37 cellular contexts compared by ENCODE assay signal in genomic region chr3:59927061-59927460, GRCh38.
"Had no signal": no experiment of that assay in that cellular context is flagged by ENCODE, and none has a peak within 500 bp of the region (broad histone marks: within the 10 kb centered on the region; RNA-seq: fewer than 3 reads in every experiment).

No MANE protein-coding gene starts in this region.

- H3K4me3 ChIP-seq: ascending aorta, body of pancreas, breast epithelium had no signal

- H3K36me3 ChIP-seq: ascending aorta, brain microvascular endothelial cell, breast epithelium, WERI-Rb-1 had no signal

- H3K4me1 ChIP-seq: ascending aorta, body of pancreas, breast epithelium had no signal

- H3K4me1 Mint-ChIP-seq: activated CD8-positive, alpha-beta memory T cell treated with anti-CD3 and anti-CD28 coated beads, Interleukin-2, amount 10 ng/mL, durations not matched to agents 7 days and 5 days; central memory CD8-positive, alpha-beta T cell had no signal

- H3K27ac ChIP-seq: ascending aorta, body of pancreas, brain microvascular endothelial cell, breast epithelium, WERI-Rb-1 had no signal

- H3K9me3 ChIP-seq: ascending aorta, body of pancreas, breast epithelium had no signal

- H3K36me3 Mint-ChIP-seq: activated CD8-positive, alpha-beta memory T cell treated with anti-CD3 and anti-CD28 coated beads, Interleukin-2, amount 10 ng/mL, durations not matched to agents 7 days and 5 days; WTC11 had no signal

- H3K27me3 Mint-ChIP-seq: activated CD4-positive, alpha-beta memory T cell treated with anti-CD3 and anti-CD28 coated beads, Interleukin-2, amount 10 ng/mL, durations not matched to agents 7 days and 5 days; activated CD4-positive, alpha-beta T cell treated with anti-CD3 and anti-CD28 coated beads for 36 hours; activated CD4-positive, alpha-beta T cell treated with anti-CD3 and anti-CD28 coated beads, Interleukin-2, amount 10 ng/mL, durations not matched to agents 7 days and 5 days; activated CD8-positive, alpha-beta memory T cell treated with anti-CD3 and anti-CD28 coated beads, Interleukin-2, amount 10 ng/mL, durations not matched to agents 7 days and 5 days; activated naive CD4-positive, alpha-beta T cell treated with anti-CD3 and anti-CD28 coated beads, Interleukin-2, amount 10 ng/mL, durations not matched to agents 7 days and 5 days; activated naive CD8-positive, alpha-beta T cell; activated naive CD8-positive, alpha-beta T cell treated with anti-CD3 and anti-CD28 coated beads, Interleukin-2, amount 10 ng/mL, durations not matched to agents 7 days and 5 days; activated naive CD8-positive, alpha-beta T cell treated with anti-CD3 and anti-CD28 coated beads, Interleukin-2, amount 50 U/mL, for 24 hours; activated T-cell treated with anti-CD3 and anti-CD28 coated beads, Interleukin-2, amount 50 U/mL, for 24 hours; central memory CD8-positive, alpha-beta T cell had no signal

- ATAC-seq: activated CD4-positive, alpha-beta T cell treated with anti-CD3 and anti-CD28 coated beads for 36 hours; activated CD8-positive, alpha-beta memory T cell treated with anti-CD3 and anti-CD28 coated beads, Interleukin-2, amount 10 ng/mL, durations not matched to agents 7 days and 5 days; activated CD8-positive, alpha-beta T cell treated with anti-CD3 and anti-CD28 coated beads, Interleukin-2, amount 10 ng/mL, durations not matched to agents 7 days and 5 days; activated naive CD8-positive, alpha-beta T cell treated with anti-CD3 and anti-CD28 coated beads, Interleukin-2, amount 50 U/mL, for 24 hours; body of pancreas; WTC11 had no signal

- DNase-seq: activated CD4-positive, alpha-beta memory T cell treated with anti-CD3 and anti-CD28 coated beads, Interleukin-2, amount 10 ng/mL, durations not matched to agents 7 days and 5 days; activated CD4-positive, alpha-beta T cell treated with anti-CD3 and anti-CD28 coated beads for 1 hour; activated CD4-positive, alpha-beta T cell treated with anti-CD3 and anti-CD28 coated beads for 36 hours; activated CD4-positive, alpha-beta T cell treated with anti-CD3 and anti-CD28 coated beads for 48 hours; activated CD4-positive, alpha-beta T cell treated with anti-CD3 and anti-CD28 coated beads, Interleukin-2, amount 10 ng/mL, durations not matched to agents 7 days and 5 days; activated CD4-positive, alpha-beta T cell treated with anti-CD3 and anti-CD28 coated beads, Interleukin-2, amount 50 U/mL, for 48 hours; activated CD4-positive, CD25-positive, alpha-beta regulatory T cell; activated CD8-positive, alpha-beta memory T cell treated with anti-CD3 and anti-CD28 coated beads for 24 hours; activated CD8-positive, alpha-beta memory T cell treated with anti-CD3 and anti-CD28 coated beads, Interleukin-2, amount 10 ng/mL, durations not matched to agents 7 days and 5 days; activated CD8-positive, alpha-beta memory T cell treated with anti-CD3 and anti-CD28 coated beads, Interleukin-2, amount 50 U/mL, for 48 hours; activated CD8-positive, alpha-beta T cell treated with anti-CD3 and anti-CD28 coated beads, Interleukin-2, amount 10 ng/mL, durations not matched to agents 7 days and 5 days; activated effector memory CD4-positive, alpha-beta T cell treated with Interleukin-2 at 50 U/mL for 16 hours; activated gamma-delta T cell; activated naive CD4-positive, alpha-beta T cell treated with anti-CD3 and anti-CD28 coated beads, Interleukin-2, amount 10 ng/mL, durations not matched to agents 7 days and 5 days; activated naive CD4-positive, alpha-beta T cell treated with Interleukin-2 at 50 U/mL for 16 hours; activated naive CD8-positive, alpha-beta T cell treated with anti-CD3 and anti-CD28 coated beads, Interleukin-2, amount 10 ng/mL, durations not matched to agents 7 days and 5 days; activated naive CD8-positive, alpha-beta T cell treated with anti-CD3 and anti-CD28 coated beads, Interleukin-2, amount 50 U/mL, for 24 hours; activated T-cell treated with anti-CD3 and anti-CD28 coated beads, Interleukin-2, amount 50 U/mL, for 24 hours; activated T-cell treated with anti-CD3 and anti-CD28 coated beads, Interleukin-2, amount 50 U/mL, for 48 hours; amygdala; anterior cingulate cortex; body of pancreas; brain microvascular endothelial cell; caudate nucleus; cerebellar nuclear complex; T-helper 1 cell; T-helper 2 cell; T-helper 9 cell; WERI-Rb-1 had no signal

- H3K4me3 Mint-ChIP-seq: activated CD4-positive, alpha-beta memory T cell treated with anti-CD3 and anti-CD28 coated beads, Interleukin-2, amount 10 ng/mL, durations not matched to agents 7 days and 5 days; activated CD4-positive, alpha-beta T cell treated with anti-CD3 and anti-CD28 coated beads for 36 hours; activated CD4-positive, alpha-beta T cell treated with anti-CD3 and anti-CD28 coated beads, Interleukin-2, amount 10 ng/mL, durations not matched to agents 7 days and 5 days; activated CD8-positive, alpha-beta memory T cell treated with anti-CD3 and anti-CD28 coated beads, Interleukin-2, amount 10 ng/mL, durations not matched to agents 7 days and 5 days; activated CD8-positive, alpha-beta T cell treated with anti-CD3 and anti-CD28 coated beads, Interleukin-2, amount 10 ng/mL, durations not matched to agents 7 days and 5 days; activated naive CD4-positive, alpha-beta T cell treated with anti-CD3 and anti-CD28 coated beads, Interleukin-2, amount 10 ng/mL, durations not matched to agents 7 days and 5 days; activated naive CD8-positive, alpha-beta T cell; activated naive CD8-positive, alpha-beta T cell treated with anti-CD3 and anti-CD28 coated beads, Interleukin-2, amount 10 ng/mL, durations not matched to agents 7 days and 5 days; activated naive CD8-positive, alpha-beta T cell treated with anti-CD3 and anti-CD28 coated beads, Interleukin-2, amount 50 U/mL, for 24 hours; activated T-cell treated with anti-CD3 and anti-CD28 coated beads, Interleukin-2, amount 50 U/mL, for 24 hours; central memory CD8-positive, alpha-beta T cell; T-helper 1 cell treated with Interleukin-12 subunit alpha and Interleukin-12 subunit beta and Interleukin-4 antibody, amounts not matched to agents 30 μg/mL and 1 μg/mL, for 36 hours; T-helper 2 cell treated with Interferon-gamma antibody and Interleukin-4, amounts not matched to agents 5 μg/mL and 100 μg/mL, for 36 hours; WTC11 had no signal

- H3K27me3 ChIP-seq: ascending aorta, body of pancreas, brain microvascular endothelial cell, breast epithelium had no signal

- H3K9me3 Mint-ChIP-seq: activated T-cell treated with anti-CD3 and anti-CD28 coated beads, Interleukin-2, amount 50 U/mL, for 24 hours; activated T-helper 2 cell treated with anti-CD3 and anti-CD28 coated beads, Interferon-gamma antibody, Interleukin-2, Interleukin-4, amounts not matched to agents 10 μg/mL and 5 μg/mL and 100 μg/mL, durations not matched to agents 14 hours and 24 hours and 36 hours; central memory CD8-positive, alpha-beta T cell; T-helper 1 cell treated with Interleukin-12 subunit alpha and Interleukin-12 subunit beta and Interleukin-4 antibody, amounts not matched to agents 30 μg/mL and 1 μg/mL, for 36 hours; T-helper 2 cell treated with Interferon-gamma antibody and Interleukin-4, amounts not matched to agents 5 μg/mL and 100 μg/mL, for 36 hours; WTC11 had no signal

- H3K27ac Mint-ChIP-seq: activated CD4-positive, alpha-beta memory T cell treated with anti-CD3 and anti-CD28 coated beads, Interleukin-2, amount 10 ng/mL, durations not matched to agents 7 days and 5 days; activated CD4-positive, alpha-beta T cell treated with anti-CD3 and anti-CD28 coated beads for 36 hours; activated CD4-positive, alpha-beta T cell treated with anti-CD3 and anti-CD28 coated beads, Interleukin-2, amount 10 ng/mL, durations not matched to agents 7 days and 5 days; activated CD8-positive, alpha-beta memory T cell treated with anti-CD3 and anti-CD28 coated beads, Interleukin-2, amount 10 ng/mL, durations not matched to agents 7 days and 5 days; activated CD8-positive, alpha-beta T cell treated with anti-CD3 and anti-CD28 coated beads, Interleukin-2, amount 10 ng/mL, durations not matched to agents 7 days and 5 days; activated naive CD4-positive, alpha-beta T cell treated with anti-CD3 and anti-CD28 coated beads, Interleukin-2, amount 10 ng/mL, durations not matched to agents 7 days and 5 days; activated naive CD8-positive, alpha-beta T cell; activated naive CD8-positive, alpha-beta T cell treated with anti-CD3 and anti-CD28 coated beads, Interleukin-2, amount 10 ng/mL, durations not matched to agents 7 days and 5 days; activated naive CD8-positive, alpha-beta T cell treated with anti-CD3 and anti-CD28 coated beads, Interleukin-2, amount 50 U/mL, for 24 hours; activated T-cell treated with anti-CD3 and anti-CD28 coated beads, Interleukin-2, amount 50 U/mL, for 24 hours; activated T-helper 2 cell treated with anti-CD3 and anti-CD28 coated beads, Interferon-gamma antibody, Interleukin-2, Interleukin-4, amounts not matched to agents 10 μg/mL and 5 μg/mL and 100 μg/mL, durations not matched to agents 14 hours and 24 hours and 36 hours; T-helper 1 cell treated with Interleukin-12 subunit alpha and Interleukin-12 subunit beta and Interleukin-4 antibody, amounts not matched to agents 30 μg/mL and 1 μg/mL, for 36 hours; T-helper 2 cell treated with Interferon-gamma antibody and Interleukin-4, amounts not matched to agents 5 μg/mL and 100 μg/mL, for 36 hours; WTC11 had no signal
